ENCODE assay signal across 9 cellular contexts in the genomic region with DNA sequence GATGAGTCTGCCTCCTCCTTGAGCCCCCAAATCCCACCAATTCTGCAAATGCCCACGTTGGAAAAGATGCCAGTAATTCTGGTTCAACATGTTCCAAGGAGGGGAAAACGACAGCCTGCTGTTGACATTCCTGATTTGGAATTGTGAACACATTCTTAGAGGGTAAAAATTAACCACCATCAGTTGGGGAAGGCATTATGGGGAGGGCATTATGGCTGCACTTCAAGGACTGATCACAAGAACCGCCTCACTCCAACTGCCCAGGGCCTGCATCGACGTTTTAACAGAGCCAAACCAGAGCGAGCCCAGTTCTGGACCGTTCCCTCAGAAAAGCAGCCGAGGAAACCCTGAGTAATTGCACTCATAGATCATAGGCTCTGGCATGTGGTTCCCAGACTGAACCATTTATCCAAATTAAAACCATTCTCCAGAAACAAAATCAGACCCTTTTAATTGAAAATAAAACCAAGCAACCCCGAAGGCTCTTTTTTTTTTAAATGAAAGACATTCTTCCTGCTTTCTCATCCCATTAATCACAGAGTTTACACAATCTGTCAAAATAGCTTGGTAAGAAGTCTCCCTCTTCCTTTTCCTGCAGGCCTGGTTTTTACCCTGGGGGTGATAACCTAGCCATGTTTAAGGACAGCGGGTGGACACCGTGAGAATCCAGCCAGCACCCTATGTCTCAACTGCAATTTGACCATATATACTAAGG. TPM values are rescaled to one million over a fixed set of nuclear protein-coding genes. Genes with fewer than 3 reads are reported as not detected.
DNase-seq lines count a peak whose midpoint lies in the region; ATAC-seq and TF ChIP-seq lines count a peak whose summit lies in the region.
"Had no signal": no experiment of that assay in that cellular context is flagged by ENCODE, and none has a peak within 500 bp of the region (broad histone marks: within the 10 kb centered on the region; RNA-seq: fewer than 3 reads in every experiment).

No MANE protein-coding gene starts in this region.

- no peak overlapping the region for H3K4me2 ChIP-seq in H9 (ENCODE audit: insufficient read depth, insufficient read length, low read length)

- H3K9me3 ChIP-seq in breast epithelium: no peaks in the 10 kb centered on the region
- H3K9me3 ChIP-seq in mesodermal cell (ENCODE audit: control insufficient read depth, low read length): no peaks in the 10 kb centered on the region
- H3K9me3 ChIP-seq in H9 (ENCODE audit: control insufficient read depth, low read depth, low read length): no peaks in the 10 kb centered on the region

- no peaks in the 10 kb centered on the region for H4K20me1 ChIP-seq in H9 (ENCODE audit: control insufficient read depth, insufficient read depth, insufficient read length)

- H3K4ac ChIP-seq in H9 (ENCODE audit: low read depth, low read length): no peak overlapping the region

- no peak overlapping the region; a peak in 1 of 7 replicates for H3K27ac Mint-ChIP-seq in H9

- H2BK20ac ChIP-seq in H9 (ENCODE audit: low read depth, low read length, poor library complexity, severe bottlenecking): no peak overlapping the region

- no peak overlapping the region for H4K8ac ChIP-seq in H9 (replicated peaks; ENCODE audit: insufficient read length, low read depth, low read length)

- no peak for ATAC-seq in HG03439 (IDR thresholded peaks at IDR 0.05; ENCODE audit: unreplicated experiment)

- H3K36me3 Mint-ChIP-seq in H9 (ENCODE audit: insufficient read depth in 1 of 3, low read depth in 3 of 3): peaks cover 0 to 4% (median 0%) of the 10 kb centered on the region in 3 experiments; a peak in 3 of 7 replicates

- H3K4me3 ChIP-seq in ACC112 (ENCODE audit: low read depth, low read length) (peak overlapping the region; percentile 64), breast epithelium (no peak overlapping the region), mesodermal cell (ENCODE audit: extremely low read depth, insufficient read depth, low read length, poor library complexity, severe bottlenecking) (no peak overlapping the region)

- 74 to 80% methylated on average over 9 of the region's 11 CpGs for WGBS in mesodermal cell (ENCODE audit: insufficient coverage in 2 of 2), 2 experiments
- WGBS in H9 (ENCODE audit: extremely low coverage, insufficient read length, low lambda C conversion rate): no CpG with 5 or more reads among the region's 11 CpGs

- H3K9me3 Mint-ChIP-seq in H9: no peaks in the 10 kb centered on the region

- H4K91ac ChIP-seq in H9 (ENCODE audit: insufficient read length, low read depth, low read length): no peak overlapping the region

- no peak overlapping the region for H3T11ph ChIP-seq in H9 (ENCODE audit: low read length)

- TF ChIP-seq POLR2A in breast epithelium (IDR thresholded peaks at IDR 0.05): no peak

- TF ChIP-seq CTCF in breast epithelium (IDR thresholded peaks at IDR 0.05): no peak
- no peak for TF ChIP-seq CTCF in H9 (conservative IDR thresholded peaks at IDR 0.05)

- H2BK15ac ChIP-seq in H9 (ENCODE audit: low read depth, low read length): no peak overlapping the region

- H3K27ac ChIP-seq in ACC112 (ENCODE audit: low read depth, low read length) (peak overlapping the region; percentile 91), breast epithelium (peak overlapping the region; percentile 54 to 75), mesodermal cell (ENCODE audit: low read depth, low read length, severe bottlenecking) (peak overlapping the region; percentile 86), H9 (ENCODE audit: insufficient read length, low read depth, low read length) (no peak overlapping the region)

- peaks cover 3% of the 10 kb centered on the region for H3K27me3 Mint-ChIP-seq in H9 (ENCODE audit: low read depth)

- no peak overlapping the region for H3K14ac ChIP-seq in H9 (ENCODE audit: insufficient read depth, low read length)

- no peak overlapping the region for H3K23ac ChIP-seq in H9 (ENCODE audit: insufficient read length, low read depth, low read length)

- no peak overlapping the region for H3K56ac ChIP-seq in H9 (ENCODE audit: insufficient read length, low read depth, low read length)

- no peak overlapping the region for H3K4me3 Mint-ChIP-seq in H9

- no peaks in the 10 kb centered on the region for H3K79me1 ChIP-seq in H9 (ENCODE audit: insufficient read depth, low read depth, low read length, poor library complexity, severe bottlenecking)

- H3K4me1 Mint-ChIP-seq in H9: peaks cover 47 to 58% of the 10 kb centered on the region in 2 experiments

- H3K4me1 ChIP-seq in ACC112 (ENCODE audit: control insufficient read depth, insufficient read depth, low read length, unreplicated experiment) (peaks cover 82% of the 10 kb centered on the region), breast epithelium (peaks cover 18 to 44% of the 10 kb centered on the region in 2 donors), mesodermal cell (ENCODE audit: control insufficient read depth, insufficient read depth, low read length, poor library complexity, severe bottlenecking) (peaks cover 23% of the 10 kb centered on the region), H9 (ENCODE audit: insufficient read depth, low read length) (peaks cover 4% of the 10 kb centered on the region; the same call in 1 of the 2 replicates)

- H2AFZ ChIP-seq in ACC112 (ENCODE audit: low read length, unreplicated experiment) (peak overlapping the region; percentile 24), H9 (ENCODE audit: low read length) (no peak overlapping the region)

- no peak overlapping the region for H2BK120ac ChIP-seq in H9 (ENCODE audit: low read depth, low read length, poor library complexity, severe bottlenecking)

- H3K79me2 ChIP-seq in ACC112 (ENCODE audit: control insufficient read depth, insufficient read depth, low read length, unreplicated experiment): peaks cover 87% of the 10 kb centered on the region
- H3K79me2 ChIP-seq in H9 (ENCODE audit: insufficient read depth, low read length): no peaks in the 10 kb centered on the region

- no peak overlapping the region for H2AK5ac ChIP-seq in H9 (ENCODE audit: insufficient read length, low read length)

- intact Hi-C loops in breast epithelium (cut with DNase I; ENCODE audit: low total_unique reads): no loop called here

- H3K9ac ChIP-seq in H9 (ENCODE audit: extremely low read depth, insufficient read length, low read length): no peak overlapping the region

- H4K5ac ChIP-seq in H9 (ENCODE audit: insufficient read length, low read depth, low read length): no peak overlapping the region

- H3K27me3 ChIP-seq in ACC112 (ENCODE audit: insufficient read depth, low read length) (no peaks in the 10 kb centered on the region), breast epithelium (no peaks in the 10 kb centered on the region), H9 (ENCODE audit: insufficient read depth, low read length) (no peaks in the 10 kb centered on the region)

- H3K18ac ChIP-seq in H9 (ENCODE audit: insufficient read length, low read depth, low read length): no peak overlapping the region

- H2BK12ac ChIP-seq in H9 (ENCODE audit: insufficient read length, low read depth, low read length): no peak overlapping the region

- no peaks in the 10 kb centered on the region for H3K23me2 ChIP-seq in H9 (ENCODE audit: insufficient read length, low read depth, low read length, poor library complexity, severe bottlenecking)

- no peak overlapping the region for H2BK5ac ChIP-seq in H9 (ENCODE audit: insufficient read length, low read length)

- DNase-seq in KG1 (lab: John Stamatoyannopoulos, UW) (peak; percentile 51), breast epithelium (ENCODE audit: low spot score in 2 of 2) (peak in 1 of 2 donors; percentile 52), middle frontal gyrus (ENCODE audit: extremely low spot score, low spot score) (no peak), H9 (no peak)
- DNase-seq in NK-92 treated with Interleukin-12 subunit alpha and Interleukin-12 subunit beta, amount 100 ng/mL, for 24 hours (lab: John Stamatoyannopoulos, UW): no peak
- DNase-seq: activated T-cell treated with anti-CD3 and anti-CD28 coated beads, Interleukin-2, amount 50 U/mL, for 1 hour had no signal

- H3K36me3 ChIP-seq in ACC112 (ENCODE audit: insufficient read depth, low read length) (peaks cover 10% of the 10 kb centered on the region; the same call in 1 of the 2 replicates), breast epithelium (no peaks in the 10 kb centered on the region), mesodermal cell (ENCODE audit: control insufficient read depth, insufficient read depth, low read length) (peaks cover 26% of the 10 kb centered on the region)

RNA-seq across cellular contexts. Expression of a gene that starts 8.0 kb away (rescaled TPM):
- total RNA-seq in breast epithelium (10 to 100 TPM; 41.0 to 78.1 (median 56.2) TPM), H9 (2021) (9.2 and 9.5 TPM in 2 replicates)
- polyA plus RNA-seq in mesodermal cell (2013, experiment 1 of 2): 37.7 TPM
- 37.1 TPM for polyA plus RNA-seq in mesodermal cell (2013, experiment 2 of 2)
